Comparison of ENCODE assay signal across 26 cellular contexts in genomic region chr7:153386581-153386980, GRCh38.
"Had no signal": no experiment of that assay in that cellular context is flagged by ENCODE, and none has a peak within 500 bp of the region (broad histone marks: within the 10 kb centered on the region; RNA-seq: fewer than 3 reads in every experiment).

No MANE protein-coding gene starts in this region.

- H3K4me1 ChIP-seq: parathyroid adenoma, psoas muscle, spleen, tibial artery had no signal

- H3K9ac ChIP-seq: parathyroid adenoma had no signal

- H3K4me1 Mint-ChIP-seq: naive B cell; nephron; stimulated activated memory B cell treated with anti-CD40 and anti-IgM and Interleukin-4, amounts not matched to agents 10 μg/mL and 1 μg/mL and 100 μg/mL, for 72 hours had no signal

- H3K4me3 Mint-ChIP-seq: naive B cell; nephron; stimulated activated memory B cell treated with anti-CD40 and anti-IgM and Interleukin-4, amounts not matched to agents 10 μg/mL and 1 μg/mL and 100 μg/mL, for 72 hours; stimulated activated naive CD8-positive, alpha-beta T cell treated with anti-CD3 and anti-CD28 coated beads, Interleukin-15, Interleukin-2, amounts not matched to agents 100 ng/mL and 50 ng/mL, for 24 hours had no signal

- DNase-seq: cerebellar nuclear complex; cortex of kidney; dorsolateral prefrontal cortex; effector memory CD4-positive, alpha-beta T cell; esophagus squamous epithelium; foreskin fibroblast; glutamatergic neuron; islet precursor cell; left ventricle myocardium superior; mesendoderm; naive B cell; occipital lobe; psoas muscle; retina; spleen; stimulated activated CD4-positive, alpha-beta T cell treated with anti-CD3 and anti-CD28 coated beads, Interleukin-15, amount 100 ng/mL, for 24 hours; stimulated activated CD4-positive, alpha-beta T cell treated with anti-CD3 and anti-CD28 coated beads, Interleukin-1b, Interleukin-23, amount 100 ng/mL, for 48 hours; stimulated activated CD4-positive, alpha-beta T cell treated with anti-CD3 and anti-CD28 coated beads, Interleukin-4, amount 100 ng/mL, for 24 hours; tibial artery; upper lobe of left lung had no signal

- H3K36me3 ChIP-seq: esophagus squamous epithelium, gastroesophageal sphincter, spleen, tibial artery, upper lobe of left lung had no signal

- H3K36me3 Mint-ChIP-seq: naive B cell; stimulated activated memory B cell treated with anti-CD40 and anti-IgM and Interleukin-4, amounts not matched to agents 10 μg/mL and 1 μg/mL and 100 μg/mL, for 72 hours had no signal

- H3K9me3 ChIP-seq: esophagus squamous epithelium, psoas muscle, tibial artery had no signal

- H3K27ac ChIP-seq: dorsolateral prefrontal cortex, epithelial cell of prostate, esophagus squamous epithelium, gastroesophageal sphincter, parathyroid adenoma, psoas muscle, spleen, tibial artery, upper lobe of left lung had no signal

- H3K27me3 ChIP-seq: esophagus squamous epithelium, gastroesophageal sphincter, tibial artery, upper lobe of left lung had no signal

- H3K27ac Mint-ChIP-seq: naive B cell; nephron; stimulated activated memory B cell treated with anti-CD40 and anti-IgM and Interleukin-4, amounts not matched to agents 10 μg/mL and 1 μg/mL and 100 μg/mL, for 72 hours; stimulated activated naive CD8-positive, alpha-beta T cell treated with anti-CD3 and anti-CD28 coated beads, Interleukin-15, Interleukin-2, amounts not matched to agents 100 ng/mL and 50 ng/mL, for 24 hours had no signal

- H3K27me3 Mint-ChIP-seq: stimulated activated naive CD8-positive, alpha-beta T cell treated with anti-CD3 and anti-CD28 coated beads, Interleukin-15, Interleukin-2, amounts not matched to agents 100 ng/mL and 50 ng/mL, for 24 hours had no signal

- H3K4me3 ChIP-seq: dorsolateral prefrontal cortex, esophagus squamous epithelium, gastroesophageal sphincter, psoas muscle, spleen, tibial artery, upper lobe of left lung had no signal
